3 cellular contexts compared by ENCODE assay signal in genomic region chr9:133118568-133118967, GRCh38.
TF ChIP-seq lines count a peak whose summit lies in the region.

No MANE protein-coding gene starts in this region.

TF ChIP-seq in SK-N-SH, 30 proteins besides CTCF, POLR2A, EP300 and RAD21:
- TF ChIP-seq POLR2AphosphoS5 (IDR thresholded peaks at IDR 0.05; ENCODE audit: low read depth, low read length), result no peak
- TF ChIP-seq RFX5 (IDR thresholded peaks at IDR 0.05; ENCODE audit: low read length), result no peak
- TF ChIP-seq EZH2phosphoT487 (IDR thresholded peaks at IDR 0.05; ENCODE audit: borderline replicate concordance, low read depth), result no peak
- TF ChIP-seq YY1 (IDR thresholded peaks at IDR 0.05; ENCODE audit: low read depth), result no peak
- TF ChIP-seq REST (IDR thresholded peaks at IDR 0.05; ENCODE audit: low read depth, low read length), result no peak
- TF ChIP-seq RCOR1 (IDR thresholded peaks at IDR 0.05; ENCODE audit: low read length), result no peak
- TF ChIP-seq MAX (IDR thresholded peaks at IDR 0.05; ENCODE audit: low read depth), result no peak
TF ChIP-seq in SK-N-SH: peak in this region for 0.

TF ChIP-seq in SK-N-SH treated with all-trans-retinoic acid at 6 μM for 48 hours, 23 proteins besides CTCF, POLR2A, EP300 and RAD21:
- TF ChIP-seq GLIS3 (CRISPR knock-in tag; IDR thresholded peaks at IDR 0.05) (no peak), CSDC2 (CRISPR knock-in tag; IDR thresholded peaks at IDR 0.05) (no peak), ZC3H10 (CRISPR knock-in tag; IDR thresholded peaks at IDR 0.05) (no peak), BACH2 (CRISPR knock-in tag; IDR thresholded peaks at IDR 0.05; ENCODE audit: borderline replicate concordance) (no peak)

TF ChIP-seq in K562, 482 proteins besides CTCF, POLR2A, EP300 and RAD21:
- TF ChIP-seq RAD51 (IDR thresholded peaks at IDR 0.05; ENCODE audit: borderline replicate concordance, low read depth), result no peak
- TF ChIP-seq BDP1 (IDR thresholded peaks at IDR 0.05; ENCODE audit: insufficient read depth, insufficient read length), result no peak
- no peak for TF ChIP-seq ZNF740 (CRISPR knock-in tag; IDR thresholded peaks at IDR 0.05)
- no peak for TF ChIP-seq ZNF740 (tag; IDR thresholded peaks at IDR 0.05)
- TF ChIP-seq ZNF263 (CRISPR knock-in tag; IDR thresholded peaks at IDR 0.05; ENCODE audit: borderline replicate concordance), result 0 out of 2 replicates have a peak, but pooled peaks have one; percentile 14
- no peak for TF ChIP-seq BCLAF1 (IDR thresholded peaks at IDR 0.05; ENCODE audit: borderline replicate concordance in 1 of 2, control insufficient read depth in 1 of 2, low read depth in 2 of 2, low read length in 1 of 2)
- no peak for TF ChIP-seq MTA1 (IDR thresholded peaks at IDR 0.05; ENCODE audit: borderline replicate concordance)
- TF ChIP-seq CLOCK (CRISPR knock-in tag; IDR thresholded peaks at IDR 0.05; ENCODE audit: borderline replicate concordance), result no peak
- TF ChIP-seq HDAC3 (IDR thresholded peaks at IDR 0.05; ENCODE audit: borderline replicate concordance, partially characterized antibody), result no peak
- TF ChIP-seq ZNF609 (CRISPR knock-in tag; IDR thresholded peaks at IDR 0.05; ENCODE audit: borderline replicate concordance), result no peak
- TF ChIP-seq ZKSCAN1 (IDR thresholded peaks at IDR 0.05; ENCODE audit: low read depth, low read length), result peak; percentile 85
- no peak for TF ChIP-seq YBX1 (IDR thresholded peaks at IDR 0.05)
- no peak for TF ChIP-seq RBM25 (IDR thresholded peaks at IDR 0.05; ENCODE audit: low read depth, low read length, severe bottlenecking)
